ENCODE assay signal across 8 cellular contexts in genomic region chr20:1392443-1392692, GRCh38. TPM values are rescaled to one million over a fixed set of nuclear protein-coding genes. Genes with fewer than 3 reads are reported as not detected.
DNase-seq lines count a peak whose midpoint lies in the region; ATAC-seq and TF ChIP-seq lines count a peak whose summit lies in the region.

No MANE protein-coding gene starts in this region.

- ATAC-seq in HG02884 (IDR thresholded peaks at IDR 0.05; ENCODE audit: unreplicated experiment), result peak; percentile 11

- intact Hi-C loops in activated T-helper 2 cell treated with anti-CD3 and anti-CD28 coated beads, Interferon-gamma antibody, Interleukin-2, Interleukin-4, amounts not matched to agents 10 μg/mL and 5 μg/mL and 100 μg/mL, durations not matched to agents 14 hours and 24 hours and 36 hours (cut with micrococcal nuclease), result loop anchor here (2.0 kb wide), 1 partner anchor 32 kb away; no protein-coding TSS in a partner anchor

- H3K4me3 Mint-ChIP-seq in activated T-helper 2 cell treated with anti-CD3 and anti-CD28 coated beads, Interferon-gamma antibody, Interleukin-2, Interleukin-4, amounts not matched to agents 10 μg/mL and 5 μg/mL and 100 μg/mL, durations not matched to agents 14 hours and 24 hours and 36 hours (ENCODE audit: low read depth), result peak overlapping the region; percentile 88

- peaks cover 44% of the 10 kb centered on the region for H3K36me3 Mint-ChIP-seq in activated T-helper 2 cell treated with anti-CD3 and anti-CD28 coated beads, Interferon-gamma antibody, Interleukin-2, Interleukin-4, amounts not matched to agents 10 μg/mL and 5 μg/mL and 100 μg/mL, durations not matched to agents 14 hours and 24 hours and 36 hours (ENCODE audit: low read depth)

- H3K9ac ChIP-seq in subcutaneous abdominal adipose tissue (ENCODE audit: low read length in 5 of 5), result peak overlapping the region; percentile 81 to 96 (median 87)

- peak overlapping the region; percentile 86 for H3K27ac ChIP-seq in subcutaneous abdominal adipose tissue (ENCODE audit: low read depth, low read length)

- H3K27me3 Mint-ChIP-seq in activated T-helper 2 cell treated with anti-CD3 and anti-CD28 coated beads, Interferon-gamma antibody, Interleukin-2, Interleukin-4, amounts not matched to agents 10 μg/mL and 5 μg/mL and 100 μg/mL, durations not matched to agents 14 hours and 24 hours and 36 hours (ENCODE audit: low read depth), result peaks cover 18% of the 10 kb centered on the region

- H3K36me3 ChIP-seq in subcutaneous abdominal adipose tissue (ENCODE audit: control insufficient read depth in 5 of 5, insufficient read depth in 5 of 5, low read length in 5 of 5), result peaks cover 0 to 8% (median 0%) of the 10 kb centered on the region in 5 donors

- H3K4me3 ChIP-seq in iPS-18c (ENCODE audit: insufficient read depth, low read depth, low read length) (peak overlapping the region; percentile 65), subcutaneous abdominal adipose tissue (ENCODE audit: low read depth in 1 of 5, low read length in 5 of 5) (peak overlapping the region; percentile 84 to 98 (median 93))

- no peak for TF ChIP-seq CTCF in GM10266 (IDR thresholded peaks at IDR 0.05; ENCODE audit: control insufficient read depth, insufficient read depth, low read depth, missing control alignments)

- H3K4me1 ChIP-seq in subcutaneous abdominal adipose tissue (ENCODE audit: control insufficient read depth in 5 of 5, insufficient read depth in 5 of 5, low read length in 5 of 5), result peaks cover 20 to 70% (median 62%) of the 10 kb centered on the region in 5 donors

- H3K9me3 ChIP-seq in iPS-18c (ENCODE audit: control insufficient read depth, insufficient read depth, low read length) (no peaks in the 10 kb centered on the region), subcutaneous abdominal adipose tissue (ENCODE audit: control insufficient read depth in 5 of 5, low read length in 5 of 5) (no peaks in the 10 kb centered on the region)

- DNase-seq in GM10266 (ENCODE audit: extremely low spot score) (peak; percentile 21), foreskin melanocyte (no peak), NCI-H1436 treated with DMSO at 0.1 percent for 48 hours (lab: John Stamatoyannopoulos, UW) (no peak)
- no peak for DNase-seq in activated T-helper 2 cell treated with anti-CD3 and anti-CD28 coated beads, Interferon-gamma antibody, Interleukin-2, Interleukin-4, amounts not matched to agents 10 μg/mL and 5 μg/mL and 100 μg/mL, durations not matched to agents 14 hours and 24 hours and 36 hours (ENCODE audit: low spot score)
- DNase-seq in effector CD4-positive, alpha-beta T cell, result no peak

- H3K27ac Mint-ChIP-seq in activated T-helper 2 cell treated with anti-CD3 and anti-CD28 coated beads, Interferon-gamma antibody, Interleukin-2, Interleukin-4, amounts not matched to agents 10 μg/mL and 5 μg/mL and 100 μg/mL, durations not matched to agents 14 hours and 24 hours and 36 hours, result peak overlapping the region; percentile 77

- H3K9me3 Mint-ChIP-seq in activated T-helper 2 cell treated with anti-CD3 and anti-CD28 coated beads, Interferon-gamma antibody, Interleukin-2, Interleukin-4, amounts not matched to agents 10 μg/mL and 5 μg/mL and 100 μg/mL, durations not matched to agents 14 hours and 24 hours and 36 hours, result peaks cover 8% of the 10 kb centered on the region

- H3K4me1 Mint-ChIP-seq in activated T-helper 2 cell treated with anti-CD3 and anti-CD28 coated beads, Interferon-gamma antibody, Interleukin-2, Interleukin-4, amounts not matched to agents 10 μg/mL and 5 μg/mL and 100 μg/mL, durations not matched to agents 14 hours and 24 hours and 36 hours (ENCODE audit: low read depth), result peaks cover 57% of the 10 kb centered on the region

- peaks cover 0 to 5% (median 0%) of the 10 kb centered on the region in 5 donors for H3K27me3 ChIP-seq in subcutaneous abdominal adipose tissue (ENCODE audit: control insufficient read depth in 5 of 5, insufficient read depth in 4 of 5, low read length in 5 of 5)

RNA-seq across cellular contexts. Expression of gene FKBP1A, which starts 0.5 kb away (rescaled TPM):
- total RNA-seq in activated T-helper 2 cell treated with anti-CD3 and anti-CD28 coated beads, Interferon-gamma antibody, Interleukin-2, Interleukin-4, amounts not matched to agents 10 μg/mL and 5 μg/mL and 100 μg/mL, durations not matched to agents 14 hours and 24 hours and 36 hours, result 320 and 330 TPM in 2 replicates
